ENCODE assay signal across 19 cellular contexts in genomic region chr22:36285545-36285944, GRCh38. TPM values are rescaled to one million over a fixed set of nuclear protein-coding genes. Genes with fewer than 3 reads are reported as not detected.
A peak's percentile ranks its signal among the peaks of the same experiment; 100 is the strongest.
DNase-seq lines count a peak whose midpoint lies in the region; ATAC-seq and TF ChIP-seq lines count a peak whose summit lies in the region.
"Had no signal": no experiment of that assay in that cellular context is flagged by ENCODE, and none has a peak within 500 bp of the region (broad histone marks: within the 10 kb centered on the region; RNA-seq: fewer than 3 reads in every experiment).

No MANE protein-coding gene starts in this region.

- peak in 3 of 8 donors; percentile 1 to 7 (median 2) for ATAC-seq in heart right ventricle

- intact Hi-C loops in ascending aorta (cut with DNase I) (no loop called here), heart right ventricle (cut with DNase I) (no loop called here), transverse colon (cut with DNase I; ENCODE audit: low total_unique reads) (no loop called here)

- H3K27ac ChIP-seq in ascending aorta: peak overlapping the region; percentile 57 to 62
- peak overlapping the region in 9 of 10 donors; percentile 31 to 73 (median 67) for H3K27ac ChIP-seq in heart right ventricle
- H3K27ac ChIP-seq in osteoblast (ENCODE audit: low read depth, low read length): peak overlapping the region; percentile 65
- peak overlapping the region; percentile 63 to 81 (median 74) for H3K27ac ChIP-seq in transverse colon
- no peak overlapping the region for H3K27ac ChIP-seq in hepatocyte
- H3K27ac ChIP-seq: foreskin keratinocyte had no signal

- H3K9me2 ChIP-seq in hepatocyte (replicated peaks; ENCODE audit: insufficient read depth): no peaks in the 10 kb centered on the region

- no peak for TF ChIP-seq CTCF in ascending aorta (IDR thresholded peaks at IDR 0.05)
- TF ChIP-seq CTCF in heart right ventricle (IDR thresholded peaks at IDR 0.05): no peak
- TF ChIP-seq CTCF in osteoblast (IDR thresholded peaks at IDR 0.05; ENCODE audit: extremely low read depth, low read depth, low read length): no peak
- no peak for TF ChIP-seq CTCF in transverse colon (IDR thresholded peaks at IDR 0.05)
- no peak for TF ChIP-seq CTCF in hepatocyte (IDR thresholded peaks at IDR 0.05; ENCODE audit: poor library complexity)

- CTCF ChIA-PET in activated CD4-positive, alpha-beta T cell treated with anti-CD3 and anti-CD28 coated beads, Interleukin-2, amount 10 ng/mL, durations not matched to agents 7 days and 5 days (lab: Charles Lee): interaction anchor here (0.6 to 5.2 kb wide), 11 partner anchors 8 to 184 kb away, joined by 3 to 35 read pairs (median 4); partner anchors contain the start of gene APOL1

- H3K79me2 ChIP-seq in osteoblast (ENCODE audit: insufficient read depth, low read length) (peaks cover 56% of the 10 kb centered on the region), hepatocyte (no peaks in the 10 kb centered on the region)

- WGBS in heart right ventricle, 2 donors: 81% methylated on average over 21 of the region's 21 CpGs
- 93% methylated on average over 20 of the region's 21 CpGs; no CpG with 5 or more reads in 1 of the 2 donors for WGBS in transverse colon (ENCODE audit: low coverage in 1 of 2), 2 donors
- 98% methylated on average over 8 of the region's 21 CpGs for WGBS in hepatocyte (ENCODE audit: low lambda C conversion rate, missing lambda C conversion rate)

- H3K36me3 ChIP-seq in ascending aorta: peaks cover 92 to 100% of the 10 kb centered on the region in 2 donors
- peaks cover 22 to 100% (median 88%) of the 10 kb centered on the region in 9 donors for H3K36me3 ChIP-seq in heart right ventricle
- H3K36me3 ChIP-seq in osteoblast (ENCODE audit: insufficient read depth, low read length): peaks cover 93% of the 10 kb centered on the region
- peaks cover 0 to 88% (median 49%) of the 10 kb centered on the region in 4 donors for H3K36me3 ChIP-seq in transverse colon
- no peaks in the 10 kb centered on the region for H3K36me3 ChIP-seq in hepatocyte (replicated peaks; ENCODE audit: insufficient read depth, low read depth)

- POLR2A ChIA-PET in activated CD4-positive, alpha-beta T cell treated with anti-CD3 and anti-CD28 coated beads, Interleukin-2, amount 10 ng/mL, durations not matched to agents 7 days and 5 days (lab: Charles Lee): no interaction called here

- no peak for TF ChIP-seq POLR2A in transverse colon (IDR thresholded peaks at IDR 0.05)

- H3K4me2 ChIP-seq in osteoblast (ENCODE audit: insufficient read depth, low read length) (no peak overlapping the region), hepatocyte (no peak overlapping the region)

- H3K27me3 ChIP-seq in ascending aorta (no peaks in the 10 kb centered on the region), heart right ventricle (no peaks in the 10 kb centered on the region), osteoblast (ENCODE audit: insufficient read depth, low read length) (no peaks in the 10 kb centered on the region), transverse colon (no peaks in the 10 kb centered on the region), hepatocyte (no peaks in the 10 kb centered on the region)
- H3K27me3 ChIP-seq: BE2C, foreskin keratinocyte had no signal

- H3K4me1 ChIP-seq in ascending aorta (peaks cover 0 to 3% of the 10 kb centered on the region in 2 donors), heart right ventricle (peaks cover 0 to 32% (median 13%) of the 10 kb centered on the region in 9 donors), osteoblast (ENCODE audit: insufficient read depth, low read length) (no peaks in the 10 kb centered on the region), transverse colon (peaks cover 0 to 10% (median 3%) of the 10 kb centered on the region in 4 donors), hepatocyte (ENCODE audit: insufficient read depth) (no peaks in the 10 kb centered on the region)
- H3K4me1 ChIP-seq: BE2C, foreskin keratinocyte had no signal

- H3K4me3 ChIP-seq in ascending aorta (no peak overlapping the region), heart right ventricle (no peak overlapping the region), osteoblast (ENCODE audit: insufficient read depth, low read length) (no peak overlapping the region), transverse colon (no peak overlapping the region), hepatocyte (no peak overlapping the region)
- H3K4me3 ChIP-seq: coronary artery had no signal

- H3K36me3 Mint-ChIP-seq in activated CD4-positive, alpha-beta T cell treated with anti-CD3 and anti-CD28 coated beads, Interleukin-2, amount 10 ng/mL, durations not matched to agents 7 days and 5 days (ENCODE audit: low read depth): peaks cover 77% of the 10 kb centered on the region

- H3K27ac Mint-ChIP-seq in activated CD4-positive, alpha-beta T cell treated with anti-CD3 and anti-CD28 coated beads, Interleukin-2, amount 10 ng/mL, durations not matched to agents 7 days and 5 days: no peak overlapping the region
- H3K27ac Mint-ChIP-seq: nephron progenitor cell; stimulated activated naive CD8-positive, alpha-beta T cell treated with anti-CD3 and anti-CD28 coated beads, Interleukin-15, Interleukin-2, amounts not matched to agents 100 ng/mL and 50 ng/mL, for 24 hours had no signal

- no peak for DNase-seq in ascending aorta (ENCODE audit: low spot score in 2 of 2)
- no peak for DNase-seq in heart right ventricle
- DNase-seq in osteoblast (ENCODE audit: insufficient read length, low spot score, missing footprints): peak; percentile 21
- no peak for DNase-seq in transverse colon
- no peak for DNase-seq in activated CD4-positive, alpha-beta T cell treated with anti-CD3 and anti-CD28 coated beads, Interleukin-2, amount 10 ng/mL, durations not matched to agents 7 days and 5 days
- no peak for DNase-seq in NCI-H1694 treated with DMSO at 0.1 percent for 48 hours (lab: John Stamatoyannopoulos, UW)
- DNase-seq in hepatocyte (ENCODE audit: low spot score): no peak
- DNase-seq: activated CD4-positive, CD25-positive, alpha-beta regulatory T cell; activated gamma-delta T cell; BE2C; DMS 273 treated with DMSO at 0.1 percent for 48 hours; foreskin keratinocyte; GF-D8; NCI-H187 treated with DMSO at 0.1 percent for 48 hours; NCI-H446 treated with DMSO at 0.1 percent for 48 hours; nephron progenitor cell; SHP77 had no signal

- H2AFZ ChIP-seq in osteoblast (ENCODE audit: low read length) (no peak overlapping the region), hepatocyte (no peak overlapping the region)

- in situ Hi-C loops in transverse colon (cut with MboI; ENCODE audit: low pct_ligation_motif_present in 1 of 4, low pct_unique_long_range_greater_than_20kb in 1 of 4, low sequenced_read_pairs in 3 of 4): loop anchor here in 1 of 4 donors (10.0 kb wide), 2 partner anchors 59 to 91 kb away; no protein-coding TSS in a partner anchor

- H3K4me1 Mint-ChIP-seq in activated CD4-positive, alpha-beta T cell treated with anti-CD3 and anti-CD28 coated beads, Interleukin-2, amount 10 ng/mL, durations not matched to agents 7 days and 5 days: peaks cover 43% of the 10 kb centered on the region

- TF ChIP-seq EP300 in transverse colon (IDR thresholded peaks at IDR 0.05; ENCODE audit: low read depth): no peak

- no peaks in the 10 kb centered on the region for H3K9me3 Mint-ChIP-seq in activated CD4-positive, alpha-beta T cell treated with anti-CD3 and anti-CD28 coated beads, Interleukin-2, amount 10 ng/mL, durations not matched to agents 7 days and 5 days
- H3K9me3 Mint-ChIP-seq: stimulated activated naive CD8-positive, alpha-beta T cell treated with anti-CD3 and anti-CD28 coated beads, Interleukin-15, Interleukin-2, amounts not matched to agents 100 ng/mL and 50 ng/mL, for 24 hours had no signal

- no peak overlapping the region for H3K4me3 Mint-ChIP-seq in activated CD4-positive, alpha-beta T cell treated with anti-CD3 and anti-CD28 coated beads, Interleukin-2, amount 10 ng/mL, durations not matched to agents 7 days and 5 days
- H3K4me3 Mint-ChIP-seq: nephron progenitor cell; stimulated activated naive CD8-positive, alpha-beta T cell treated with anti-CD3 and anti-CD28 coated beads, Interleukin-15, Interleukin-2, amounts not matched to agents 100 ng/mL and 50 ng/mL, for 24 hours had no signal

- no peaks in the 10 kb centered on the region for H3K9me3 ChIP-seq in ascending aorta
- H3K9me3 ChIP-seq in heart right ventricle: no peaks in the 10 kb centered on the region
- H3K9me3 ChIP-seq in osteoblast (ENCODE audit: low read depth, low read length): no peaks in the 10 kb centered on the region
- no peaks in the 10 kb centered on the region for H3K9me3 ChIP-seq in transverse colon
- no peaks in the 10 kb centered on the region for H3K9me3 ChIP-seq in hepatocyte (ENCODE audit: low read depth)
- H3K9me3 ChIP-seq: BE2C had no signal

- peaks cover 76% of the 10 kb centered on the region for H4K20me1 ChIP-seq in osteoblast (ENCODE audit: insufficient read depth, low read length)
- no peaks in the 10 kb centered on the region for H4K20me1 ChIP-seq in hepatocyte (ENCODE audit: insufficient read depth, poor library complexity, severe bottlenecking)

- H3K27me3 Mint-ChIP-seq in activated CD4-positive, alpha-beta T cell treated with anti-CD3 and anti-CD28 coated beads, Interleukin-2, amount 10 ng/mL, durations not matched to agents 7 days and 5 days: no peaks in the 10 kb centered on the region
- H3K27me3 Mint-ChIP-seq: stimulated activated naive CD8-positive, alpha-beta T cell treated with anti-CD3 and anti-CD28 coated beads, Interleukin-15, Interleukin-2, amounts not matched to agents 100 ng/mL and 50 ng/mL, for 24 hours had no signal

RNA-seq across cellular contexts. Expression of gene APOL1, which starts 32.6 kb away (rescaled TPM):
- total RNA-seq in ascending aorta: 30.1 TPM
- total RNA-seq in heart right ventricle: 100 to 1,000 TPM in 1 of 10 donors, 10 to 100 TPM in 8, 1 to 10 TPM in 1; 9.8 to 121 (median 16.4) TPM
- 10 to 100 TPM; 18.3 to 18.7 TPM for polyA plus RNA-seq in heart right ventricle
- total RNA-seq in osteoblast: 34.8 and 38.7 TPM in 2 replicates
- total RNA-seq in transverse colon: 10 to 100 TPM in 3 of 4 donors, 1 to 10 TPM in 1; 2.2 to 19.5 (median 14.7) TPM
- total RNA-seq in activated CD4-positive, alpha-beta T cell treated with anti-CD3 and anti-CD28 coated beads, Interleukin-2, amount 10 ng/mL, durations not matched to agents 7 days and 5 days: 10 to 100 TPM; 50.9 to 60.0 TPM
- total RNA-seq in hepatocyte: 6.2 and 7.3 TPM in 2 replicates
- 6.4 and 6.8 TPM in 2 replicates for polyA plus RNA-seq in hepatocyte

RNA-seq across cellular contexts. Expression of gene APOL2, which starts 46.2 kb away (rescaled TPM):
- total RNA-seq in ascending aorta: 34.3 TPM
- total RNA-seq in heart right ventricle: 100 to 1,000 TPM in 1 of 10 donors, 10 to 100 TPM in 9; 30.9 to 215 (median 53.3) TPM
- polyA plus RNA-seq in heart right ventricle: 10 to 100 TPM; 28.6 to 55.5 TPM
- 50.7 and 56.1 TPM in 2 replicates for total RNA-seq in osteoblast
- 100 to 1,000 TPM in 1 of 4 donors, 10 to 100 TPM in 2, 1 to 10 TPM in 1; 3.8 to 142 (median 47.8) TPM for total RNA-seq in transverse colon
- 10 to 100 TPM; 77.0 to 85.4 TPM for total RNA-seq in activated CD4-positive, alpha-beta T cell treated with anti-CD3 and anti-CD28 coated beads, Interleukin-2, amount 10 ng/mL, durations not matched to agents 7 days and 5 days
- 32.3 and 34.8 TPM in 2 replicates for total RNA-seq in hepatocyte
- polyA plus RNA-seq in hepatocyte: 19.5 and 23.9 TPM in 2 replicates
